ENCODE assay signal across 17 cellular contexts in the genomic region with DNA sequence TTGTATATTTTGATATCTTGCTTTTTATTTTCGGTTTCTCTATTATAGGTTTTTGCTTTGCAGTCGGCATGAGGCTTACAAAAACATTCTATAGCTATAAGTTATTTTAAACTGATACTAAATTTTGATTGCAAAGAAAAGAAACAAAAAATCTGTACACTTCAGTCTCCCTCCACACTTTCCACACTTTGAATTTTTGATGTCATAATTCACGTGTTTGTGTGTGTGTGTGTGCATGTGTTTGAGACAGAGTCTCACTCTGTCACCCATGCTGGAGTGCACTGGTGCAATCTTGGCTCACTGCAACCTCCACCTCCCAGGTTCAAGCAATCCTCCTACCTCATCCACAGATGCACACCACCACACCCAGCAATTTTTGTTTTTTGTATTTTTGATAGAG.
DNase-seq lines count a peak whose midpoint lies in the region; ATAC-seq and TF ChIP-seq lines count a peak whose summit lies in the region.
"Had no signal": no experiment of that assay in that cellular context is flagged by ENCODE, and none has a peak within 500 bp of the region (broad histone marks: within the 10 kb centered on the region; RNA-seq: fewer than 3 reads in every experiment).

No MANE protein-coding gene starts in this region.

- H3K36me3 ChIP-seq in PC-3 (ENCODE audit: low read depth, low read length) = no peaks in the 10 kb centered on the region
- H3K36me3 ChIP-seq: BLaER1 treated with 17β-estradiol and CSF1 and Interleukin-3, amounts not matched to agents 10 nM and 100 nM had no signal

- H3K4me1 ChIP-seq in PC-3 (ENCODE audit: insufficient read depth, low read length) = peaks cover 12% of the 10 kb centered on the region
- H3K4me1 ChIP-seq: psoas muscle had no signal

- ATAC-seq in GM18909 (IDR thresholded peaks at IDR 0.05; ENCODE audit: poor library complexity, unreplicated experiment) (peak; percentile 19), GM21529 (IDR thresholded peaks at IDR 0.05; ENCODE audit: unreplicated experiment) (peak; percentile 21), HG02970 (IDR thresholded peaks at IDR 0.05; ENCODE audit: low FRiP score, unreplicated experiment) (peak; percentile 14), PC-3 (no peak)
- ATAC-seq: natural killer cell treated with Interleukin-12 subunit alpha and Interleukin-12 subunit beta and Interleukin-15 and Interleukin-18, amount 100 ng/mL, for 72 hours; Panc1; psoas muscle; stimulated activated naive CD8-positive, alpha-beta T cell treated with anti-CD3 and anti-CD28 coated beads, Interleukin-15, amount 100 ng/mL, for 72 hours had no signal

- no peak overlapping the region for H3K27ac ChIP-seq in PC-3 (ENCODE audit: low read length)
- H3K27ac ChIP-seq: BLaER1 treated with 17β-estradiol and CSF1 and Interleukin-3, amounts not matched to agents 10 nM and 100 nM; psoas muscle had no signal

- H3K9ac ChIP-seq in PC-3 (ENCODE audit: low read length) = no peak overlapping the region
- H3K9ac ChIP-seq: BLaER1 treated with 17β-estradiol and CSF1 and Interleukin-3, amounts not matched to agents 10 nM and 100 nM had no signal

- no TSS peak for BruUV-seq in PC-3 (replicated peaks; lab: Mats Ljungman, UMichigan)

- POLR2A ChIA-PET in PC-3 (lab: Charles Lee; ENCODE audit: unreplicated experiment) = no interaction called here

- H3K9me2 ChIP-seq in PC-3 (replicated peaks; ENCODE audit: low read length) = no peaks in the 10 kb centered on the region

- no peak for TF ChIP-seq CTCF in PC-3 (conservative IDR thresholded peaks at IDR 0.05; ENCODE audit: low read depth, low read length)

- H3K27me3 ChIP-seq in PC-3 (ENCODE audit: low read length) = no peaks in the 10 kb centered on the region
- H3K27me3 ChIP-seq: BLaER1 treated with 17β-estradiol and CSF1 and Interleukin-3, amounts not matched to agents 10 nM and 100 nM had no signal

- H2AFZ ChIP-seq in PC-3 (ENCODE audit: low read length) = 0 out of 2 replicates have a peak overlapping the region, but pooled peaks have one; percentile 12

- H3K4me2 ChIP-seq in PC-3 (ENCODE audit: low read length) = peak overlapping the region; percentile 30

- H3K4me3 ChIP-seq in PC-3 (ENCODE audit: low read length) = no peak overlapping the region
- H3K4me3 ChIP-seq: BLaER1 treated with 17β-estradiol and CSF1 and Interleukin-3, amounts not matched to agents 10 nM and 100 nM; psoas muscle had no signal

- no peaks in the 10 kb centered on the region for H4K20me1 ChIP-seq in PC-3 (ENCODE audit: low read length)
- H4K20me1 ChIP-seq: BLaER1 treated with 17β-estradiol and CSF1 and Interleukin-3, amounts not matched to agents 10 nM and 100 nM had no signal

- H3K9me3 ChIP-seq in PC-3 (ENCODE audit: low read length) = no peaks in the 10 kb centered on the region
- H3K9me3 ChIP-seq: BLaER1 treated with 17β-estradiol and CSF1 and Interleukin-3, amounts not matched to agents 10 nM and 100 nM had no signal

- no peaks in the 10 kb centered on the region for H3K79me2 ChIP-seq in PC-3 (ENCODE audit: low read length)

- H3F3A ChIP-seq in PC-3 (ENCODE audit: low read length, unreplicated experiment) = no peaks in the 10 kb centered on the region

- DNase-seq in PC-3 (no peak), 8988T (no peak), anterior cingulate cortex (lab: John Stamatoyannopoulos, UW) (no peak)
- no peak for DNase-seq in activated effector memory CD4-positive, alpha-beta T cell treated with Interleukin-2 at 50 U/mL for 16 hours
- DNase-seq in activated T-cell treated with anti-CD3 and anti-CD28 coated beads, Interleukin-2, amount 50 U/mL, for 1 hour = no peak
- DNase-seq: activated gamma-delta T cell; erythroblast; islet precursor cell; NCI-H187 treated with DMSO at 0.1 percent for 48 hours; psoas muscle; stimulated activated naive CD8-positive, alpha-beta T cell treated with anti-CD3 and anti-CD28 coated beads, Interleukin-15, amount 100 ng/mL, for 72 hours had no signal

- intact Hi-C loops in PC-3 (cut with micrococcal nuclease) = no loop called here

- CTCF ChIA-PET in PC-3 (lab: Charles Lee) = no interaction called here
